Comparison of ENCODE assay signal across 11 cellular contexts in genomic region chr1:26991310-26992116, GRCh38. TPM values are rescaled to one million over a fixed set of nuclear protein-coding genes. Genes with fewer than 3 reads are reported as not detected.
A peak's percentile ranks its signal among the peaks of the same experiment; 100 is the strongest.
DNase-seq lines count a peak whose midpoint lies in the region; ATAC-seq, FAIRE-seq and TF ChIP-seq lines count a peak whose summit lies in the region.
"Had no signal": no experiment of that assay in that cellular context is flagged by ENCODE, and none has a peak within 500 bp of the region (broad histone marks: within the 10 kb centered on the region; RNA-seq: fewer than 3 reads in every experiment).

No MANE protein-coding gene starts in this region.

- peak overlapping the region; percentile 40 for H3K9ac ChIP-seq in endothelial cell of umbilical vein (replicated peaks; ENCODE audit: extremely low read depth, insufficient read depth, low read length)

- FAIRE-seq in endothelial cell of umbilical vein (lab: Jason Lieb, UNC): peak; percentile 24

- peaks cover 15% of the 10 kb centered on the region for H3K4me1 Mint-ChIP-seq in activated naive CD4-positive, alpha-beta T cell treated with anti-CD3 and anti-CD28 coated beads, Interleukin-2, amount 50 U/mL, for 24 hours

- POLR2A ChIA-PET in endothelial cell of umbilical vein (lab: Charles Lee): interaction anchor here (0.8 kb wide), 1 partner anchor 101 kb away, joined by 3 read pairs; the partner anchor contains the start of gene GPN2

- no peaks in the 10 kb centered on the region for H3K27me3 ChIP-seq in endothelial cell of umbilical vein (ENCODE audit: control insufficient read depth in 2 of 2, insufficient read depth in 2 of 2, low read length in 2 of 2)
- peaks cover 0 to 52% (median 17%) of the 10 kb centered on the region in 3 donors for H3K27me3 ChIP-seq in stomach
- H3K27me3 ChIP-seq in upper lobe of right lung: peaks cover 21% of the 10 kb centered on the region
- H3K27me3 ChIP-seq in spleen (replicated peaks in 1 of 7): peaks cover 0 to 79% (median 23%) of the 10 kb centered on the region in 7 donors

- TF ChIP-seq POLR2A in endothelial cell of umbilical vein (IDR thresholded peaks at IDR 0.05; ENCODE audit: low read depth, low read length) (no peak), stomach (IDR thresholded peaks at IDR 0.05) (no peak), spleen (IDR thresholded peaks at IDR 0.05) (no peak)

- TF ChIP-seq CTCF in endothelial cell of umbilical vein (IDR thresholded peaks at IDR 0.05; ENCODE audit: extremely low read depth in 1 of 2, insufficient read depth in 1 of 2, low read depth in 1 of 2, low read length in 2 of 2): no peak
- no peak for TF ChIP-seq CTCF in stomach (IDR thresholded peaks at IDR 0.05)
- no peak for TF ChIP-seq CTCF in upper lobe of right lung (IDR thresholded peaks at IDR 0.05)
- no peak for TF ChIP-seq CTCF in spleen (IDR thresholded peaks at IDR 0.05 in 8 of 11, conservative IDR thresholded peaks at IDR 0.05 in 3 of 11)

- peaks cover 40% of the 10 kb centered on the region for H3K4me1 ChIP-seq in endothelial cell of umbilical vein (ENCODE audit: control insufficient read depth, extremely low read depth, insufficient read depth, low read length)
- H3K4me1 ChIP-seq in stomach: peaks cover 29 to 62% (median 48%) of the 10 kb centered on the region in 4 donors
- H3K4me1 ChIP-seq in upper lobe of right lung: peaks cover 20% of the 10 kb centered on the region
- H3K4me1 ChIP-seq in spleen: peaks cover 10 to 46% (median 28%) of the 10 kb centered on the region in 6 donors

- H3K4me2 ChIP-seq in endothelial cell of umbilical vein (ENCODE audit: insufficient read depth, low read length): peak overlapping the region; percentile 58

- intact Hi-C loops in endothelial cell of umbilical vein (cut with micrococcal nuclease) (loop anchor here (1.0 kb wide), 1 partner anchor 164 kb away; no protein-coding TSS in a partner anchor), stomach (cut with DNase I; ENCODE audit: low total_unique reads) (loop anchor here (10.0 kb wide), 1 partner anchor 53 kb away; no protein-coding TSS in a partner anchor), upper lobe of right lung (cut with DNase I) (no loop called here), spleen (cut with DNase I; ENCODE audit: low total_unique reads) (no loop called here)

- 50 to 64% (median 61%) methylated on average over 10 of the region's 10 CpGs for WGBS in stomach, 5 donors
- WGBS in spleen, 5 donors: 32 to 42% (median 36%) methylated on average over 10 of the region's 10 CpGs

- dilution Hi-C loops in endothelial cell of umbilical vein (cut with MboI; ENCODE audit: extremely low pct_ligation_motif_present, low sequenced_read_pairs): no loop called here

- H3K9me3 Mint-ChIP-seq in activated naive CD4-positive, alpha-beta T cell treated with anti-CD3 and anti-CD28 coated beads, Interleukin-2, amount 50 U/mL, for 24 hours: no peaks in the 10 kb centered on the region

- no peaks in the 10 kb centered on the region for H3K36me3 Mint-ChIP-seq in activated naive CD4-positive, alpha-beta T cell treated with anti-CD3 and anti-CD28 coated beads, Interleukin-2, amount 50 U/mL, for 24 hours

- no peaks in the 10 kb centered on the region for H4K20me1 ChIP-seq in endothelial cell of umbilical vein (replicated peaks; ENCODE audit: control insufficient read depth, extremely low read depth, insufficient read depth, low read length)

- DNase-seq in activated naive CD4-positive, alpha-beta T cell (lab: John Stamatoyannopoulos, UW): no peak
- DNase-seq in NCI-H524 (lab: John Stamatoyannopoulos, UW) (peak; percentile 72 to 90), endothelial cell of umbilical vein (ENCODE audit: low read depth, low spot score) (no peak), stomach (no peak), upper lobe of right lung (no peak), spleen (no peak), NCI-H2227 (lab: John Stamatoyannopoulos, UW; ENCODE audit: unreplicated experiment) (no peak)
- DNase-seq: DMS79 treated with DMSO at 0.1 percent for 48 hours had no signal

- peaks cover 15% of the 10 kb centered on the region for H3K79me2 ChIP-seq in endothelial cell of umbilical vein (ENCODE audit: control insufficient read depth, insufficient read depth, low read length)

- H3K27ac Mint-ChIP-seq in activated naive CD4-positive, alpha-beta T cell treated with anti-CD3 and anti-CD28 coated beads, Interleukin-2, amount 50 U/mL, for 24 hours: no peak overlapping the region

- no peaks in the 10 kb centered on the region for H3K9me1 ChIP-seq in endothelial cell of umbilical vein (replicated peaks; ENCODE audit: control insufficient read depth, extremely low read depth, insufficient read depth, low read length)

- H3K27ac ChIP-seq in endothelial cell of umbilical vein (ENCODE audit: insufficient read depth, low read depth, low read length) (peak overlapping the region; percentile 83), stomach (peak overlapping the region; percentile 67 to 79 (median 76)), upper lobe of right lung (no peak overlapping the region), spleen (no peak overlapping the region)

- peak overlapping the region; percentile 4 for H2AFZ ChIP-seq in endothelial cell of umbilical vein (ENCODE audit: low read depth, low read length)

- no peak for ATAC-seq in upper lobe of right lung

- TF ChIP-seq EP300 in stomach (IDR thresholded peaks at IDR 0.05): no peak

- H3K4me3 ChIP-seq in endothelial cell of umbilical vein (replicated peaks in 1 of 3; ENCODE audit: insufficient read depth in 1 of 3, low read depth in 1 of 3, low read length in 3 of 3): no peak overlapping the region
- H3K4me3 ChIP-seq in stomach: no peak overlapping the region
- H3K4me3 ChIP-seq in upper lobe of right lung: no peak overlapping the region
- no peak overlapping the region for H3K4me3 ChIP-seq in spleen

- H3K27me3 Mint-ChIP-seq in activated naive CD4-positive, alpha-beta T cell treated with anti-CD3 and anti-CD28 coated beads, Interleukin-2, amount 50 U/mL, for 24 hours: peaks cover 25% of the 10 kb centered on the region

- H3K4me3 Mint-ChIP-seq in activated naive CD4-positive, alpha-beta T cell treated with anti-CD3 and anti-CD28 coated beads, Interleukin-2, amount 50 U/mL, for 24 hours: peak overlapping the region; percentile 57

- CTCF ChIA-PET in endothelial cell of umbilical vein (lab: Charles Lee): interaction anchor here (0.6 to 1.9 kb wide), 3 partner anchors 24 to 358 kb away, joined by 3 to 8 read pairs (median 5); no protein-coding TSS in a partner anchor

- H3K36me3 ChIP-seq in endothelial cell of umbilical vein (ENCODE audit: control insufficient read depth in 2 of 2, extremely low read depth in 1 of 2, insufficient read depth in 2 of 2, low read length in 2 of 2) (no peaks in the 10 kb centered on the region), stomach (peaks cover 0 to 9% (median 0%) of the 10 kb centered on the region in 4 donors), upper lobe of right lung (no peaks in the 10 kb centered on the region), spleen (no peaks in the 10 kb centered on the region)

- H3K9me3 ChIP-seq in endothelial cell of umbilical vein (replicated peaks; ENCODE audit: control insufficient read depth, insufficient read depth, low read length) (no peaks in the 10 kb centered on the region), stomach (no peaks in the 10 kb centered on the region), upper lobe of right lung (no peaks in the 10 kb centered on the region), spleen (no peaks in the 10 kb centered on the region)

- BruUV-seq in endothelial cell of umbilical vein (replicated peaks; lab: Mats Ljungman, UMichigan): no TSS peak

RNA-seq across cellular contexts. Expression of gene TRNP1, which starts 2.0 kb away (rescaled TPM):
- total RNA-seq in endothelial cell of umbilical vein: 5.9 and 10.3 TPM in 2 replicates
- polyA plus RNA-seq in endothelial cell of umbilical vein: 14.6 and 20.5 TPM in 2 replicates
- 10.3 and 14.2 TPM in 2 replicates for polyA plus RNA-seq in endothelial cell of umbilical vein (2011; cell fraction: cytosol; rRNA removed)
- polyA plus RNA-seq in endothelial cell of umbilical vein (2011; cell fraction: nucleus; rRNA removed): 3.4 and 4.4 TPM in 2 replicates
- 14.4 and 19.8 TPM in 2 replicates for polyA plus RNA-seq in endothelial cell of umbilical vein (2012)
- polyA minus RNA-seq in endothelial cell of umbilical vein: 6.2 and 6.4 TPM in 2 replicates
- polyA minus RNA-seq in endothelial cell of umbilical vein (2011; cell fraction: cytosol; rRNA and poly(A)+ RNA removed): not detected
- polyA minus RNA-seq in endothelial cell of umbilical vein (2011; cell fraction: nucleus; rRNA and poly(A)+ RNA removed): 1.6 and 2.0 TPM in 2 replicates
- total RNA-seq in stomach: 100 to 1,000 TPM in 1 of 5 donors, 10 to 100 TPM in 3, 1 to 10 TPM in 1; 1.7 to 188 (median 40.0) TPM
- 100 to 1,000 TPM; 121 to 216 (median 183) TPM for polyA plus RNA-seq in stomach
- 16.2 TPM for total RNA-seq in upper lobe of right lung
- total RNA-seq in spleen: 10 to 100 TPM in 2 of 7 donors, 1 to 10 TPM in 5; 3.1 to 18.1 (median 6.8) TPM
- 1 to 10 TPM; 3.3 to 9.7 (median 6.1) TPM for polyA plus RNA-seq in spleen

RNA-seq across cellular contexts. Expression of gene TENT5B, which starts 21.1 kb away (rescaled TPM):
- total RNA-seq in endothelial cell of umbilical vein (0.73 and 0.88 TPM in 2 replicates), stomach (10 to 100 TPM in 2 of 5 donors, 1 to 10 TPM in 3; 1.8 to 33.0 (median 5.5) TPM), upper lobe of right lung (29.1 TPM), spleen (under 1 TPM in 6 of 7 donors, not detected in 1; 0.43 to 0.65 (median 0.47) TPM)
- polyA plus RNA-seq in endothelial cell of umbilical vein (0.86 and 0.99 TPM in 2 replicates), stomach (10 to 100 TPM in 1 of 3 donors, 1 to 10 TPM in 2; 1.7 to 27.5 (median 3.9) TPM), spleen (1 to 10 TPM in 1 of 3 donors, under 1 TPM in 2; 0.41 to 1.0 (median 0.74) TPM)
- polyA plus RNA-seq in endothelial cell of umbilical vein (2011; cell fraction: cytosol; rRNA removed): 0.44 and 0.63 TPM in 2 replicates
- 0.39 and 0.49 TPM in 2 replicates for polyA plus RNA-seq in endothelial cell of umbilical vein (2011; cell fraction: nucleus; rRNA removed)
- polyA plus RNA-seq in endothelial cell of umbilical vein (2012): 0.37 and 0.95 TPM in 2 replicates
- 0.53 and 0.72 TPM in 2 replicates for polyA minus RNA-seq in endothelial cell of umbilical vein
- polyA minus RNA-seq in endothelial cell of umbilical vein (2011; cell fraction: cytosol; rRNA and poly(A)+ RNA removed): 7.3 TPM
- 0.34 and 0.67 TPM in 2 replicates for polyA minus RNA-seq in endothelial cell of umbilical vein (2011; cell fraction: nucleus; rRNA and poly(A)+ RNA removed)

RNA-seq across cellular contexts. Expression of gene KDF1, which starts 31.2 kb away (rescaled TPM):
- total RNA-seq in endothelial cell of umbilical vein (not detected in 2 replicates), stomach (10 to 100 TPM in 2 of 5 donors, 1 to 10 TPM in 3; 2.9 to 21.6 (median 7.1) TPM), upper lobe of right lung (10.5 TPM), spleen (1 to 10 TPM in 4 of 7 donors, under 1 TPM in 3; 0.44 to 2.1 (median 1.1) TPM)
- polyA plus RNA-seq in endothelial cell of umbilical vein (0.05 TPM in 1 of 2 replicates, not detected in the other), stomach (10 to 100 TPM; 13.6 to 15.3 (median 14.5) TPM), spleen (1 to 10 TPM in 1 of 3 donors, under 1 TPM in 2; 0.67 to 1.1 (median 0.89) TPM)
- not detected in 2 replicates for polyA plus RNA-seq in endothelial cell of umbilical vein (2011; cell fraction: cytosol; rRNA removed)
- polyA plus RNA-seq in endothelial cell of umbilical vein (2011; cell fraction: nucleus; rRNA removed): not detected in 2 replicates
- not detected in 2 replicates for polyA plus RNA-seq in endothelial cell of umbilical vein (2012)
- 0.40 TPM in 1 of 2 replicates, not detected in the other for polyA minus RNA-seq in endothelial cell of umbilical vein
- not detected for polyA minus RNA-seq in endothelial cell of umbilical vein (2011; cell fraction: cytosol; rRNA and poly(A)+ RNA removed)
- not detected in 2 replicates for polyA minus RNA-seq in endothelial cell of umbilical vein (2011; cell fraction: nucleus; rRNA and poly(A)+ RNA removed)
- total RNA-seq: LHCN-M2, myocyte had no signal

Comparison
In these comparisons a context has a peak if more than half of its experiments do, and no peak if none do; other contexts are left out.
1. DNase-seq: peak in NCI-H524 (2 of 2); none in activated naive CD4-positive, alpha-beta T cell (0 of 4), endothelial cell of umbilical vein (single experiment), stomach (single experiment), upper lobe of right lung (single experiment), spleen (single experiment) and NCI-H2227 (single experiment).
2. H3K27ac ChIP-seq: peak in endothelial cell of umbilical vein (single experiment) and stomach (5 of 5); none in upper lobe of right lung (single experiment) and spleen (0 of 8).
3. intact Hi-C loops: an anchor here in endothelial cell of umbilical vein (1.0 kb wide) and stomach (10.0 kb wide); none called in upper lobe of right lung and spleen.